ENCODE assay signal across 1 cellular context in genomic region chr21:15514073-15514946, GRCh38.
A peak's percentile ranks its signal among the peaks of the same experiment; 100 is the strongest.
TF ChIP-seq lines count a peak whose summit lies in the region.

No MANE protein-coding gene starts in this region.

TF ChIP-seq in HepG2, 621 proteins besides CTCF, POLR2A, EP300 and RAD21 (continued from another document and continues in another):
- no peak for TF ChIP-seq GPBP1L1 (CRISPR knock-in tag; IDR thresholded peaks at IDR 0.05)
- peak; percentile 72; the same call in 1 of the 2 replicates for TF ChIP-seq GATAD1 (CRISPR knock-in tag; IDR thresholded peaks at IDR 0.05)
- no peak for TF ChIP-seq ZNF567 (CRISPR knock-in tag; IDR thresholded peaks at IDR 0.05; ENCODE audit: borderline replicate concordance)
- TF ChIP-seq ZNF292 (CRISPR knock-in tag; IDR thresholded peaks at IDR 0.05; ENCODE audit: borderline replicate concordance, low read depth), result peak; percentile 93; the same call in 1 of the 2 replicates
- no peak for TF ChIP-seq KLF13 (CRISPR knock-in tag; IDR thresholded peaks at IDR 0.05)
- TF ChIP-seq RXRB (CRISPR knock-in tag; IDR thresholded peaks at IDR 0.05; ENCODE audit: borderline replicate concordance), result peak; percentile 88
- TF ChIP-seq GMEB1 (CRISPR knock-in tag; IDR thresholded peaks at IDR 0.05; ENCODE audit: borderline replicate concordance), result no peak
- no peak for TF ChIP-seq SETDB1 (CRISPR knock-in tag; IDR thresholded peaks at IDR 0.05; ENCODE audit: borderline replicate concordance)
- TF ChIP-seq ELF4 (CRISPR knock-in tag; IDR thresholded peaks at IDR 0.05; ENCODE audit: borderline replicate concordance), result 0 out of 2 replicates have a peak, but pooled peaks have one; percentile 39
- no peak for TF ChIP-seq MBNL3 (CRISPR knock-in tag; conservative IDR thresholded peaks at IDR 0.05)
- no peak for TF ChIP-seq TCF12 (IDR thresholded peaks at IDR 0.05)
- TF ChIP-seq TCF12 (CRISPR knock-in tag; IDR thresholded peaks at IDR 0.05), result no peak
- no peak for TF ChIP-seq MTF2 (CRISPR knock-in tag; IDR thresholded peaks at IDR 0.05; ENCODE audit: borderline replicate concordance)
- no peak for TF ChIP-seq TMF1 (CRISPR knock-in tag; IDR thresholded peaks at IDR 0.05; ENCODE audit: low read depth)
- TF ChIP-seq ZNF713 (CRISPR knock-in tag; IDR thresholded peaks at IDR 0.05), result 0 out of 2 replicates have a peak, but pooled peaks have one; percentile 36
- TF ChIP-seq ZNF207 (IDR thresholded peaks at IDR 0.05; ENCODE audit: borderline replicate concordance), result no peak
- no peak for TF ChIP-seq ZBTB4 (CRISPR knock-in tag; IDR thresholded peaks at IDR 0.05; ENCODE audit: borderline replicate concordance)
- no peak for TF ChIP-seq NR2C2 (CRISPR knock-in tag; IDR thresholded peaks at IDR 0.05; ENCODE audit: borderline replicate concordance)
- no peak for TF ChIP-seq BATF2 (CRISPR knock-in tag; IDR thresholded peaks at IDR 0.05)
- TF ChIP-seq ZBTB7A (CRISPR knock-in tag; IDR thresholded peaks at IDR 0.05), result no peak
- no peak for TF ChIP-seq ZNF350 (CRISPR knock-in tag; IDR thresholded peaks at IDR 0.05; ENCODE audit: borderline replicate concordance, low read depth)
- 0 out of 2 replicates have a peak, but pooled peaks have one; percentile 49 for TF ChIP-seq ZHX1 (CRISPR knock-in tag; IDR thresholded peaks at IDR 0.05; ENCODE audit: low read depth)
- no peak for TF ChIP-seq REXO4 (CRISPR knock-in tag; IDR thresholded peaks at IDR 0.05; ENCODE audit: borderline replicate concordance)
- peak; percentile 49; the same call in 1 of the 2 replicates for TF ChIP-seq SIX1 (CRISPR knock-in tag; IDR thresholded peaks at IDR 0.05; ENCODE audit: borderline replicate concordance)
- no peak for TF ChIP-seq U2AF2 (IDR thresholded peaks at IDR 0.05; ENCODE audit: low read depth, low read length)
- no peak for TF ChIP-seq ZNF234 (CRISPR knock-in tag; conservative IDR thresholded peaks at IDR 0.05)
- TF ChIP-seq MAFF (IDR thresholded peaks at IDR 0.05; ENCODE audit: low read depth, low read length), result 0 out of 2 replicates have a peak, but pooled peaks have one; percentile 14
- no peak for TF ChIP-seq THAP9 (CRISPR knock-in tag; IDR thresholded peaks at IDR 0.05; ENCODE audit: borderline replicate concordance)
- peak; percentile 82 for TF ChIP-seq RCOR2 (CRISPR knock-in tag; IDR thresholded peaks at IDR 0.05)
- no peak for TF ChIP-seq SP2 (CRISPR knock-in tag; IDR thresholded peaks at IDR 0.05)
- TF ChIP-seq ZNF382 (CRISPR knock-in tag; IDR thresholded peaks at IDR 0.05; ENCODE audit: borderline replicate concordance), result no peak
- TF ChIP-seq MZF1 (CRISPR knock-in tag; IDR thresholded peaks at IDR 0.05; ENCODE audit: borderline replicate concordance), result no peak
- TF ChIP-seq ATAD3A (CRISPR knock-in tag; IDR thresholded peaks at IDR 0.05), result no peak
- no peak for TF ChIP-seq MTA3 (CRISPR knock-in tag; IDR thresholded peaks at IDR 0.05)
- TF ChIP-seq WIZ (CRISPR knock-in tag; IDR thresholded peaks at IDR 0.05), result no peak
- TF ChIP-seq JUN (CRISPR knock-in tag; IDR thresholded peaks at IDR 0.05), result no peak
- TF ChIP-seq HNF4A (CRISPR knock-in tag; IDR thresholded peaks at IDR 0.05), result peak; percentile 99
- TF ChIP-seq ZBTB40 (IDR thresholded peaks at IDR 0.05), result no peak
- peak; percentile 31; the same call in 1 of the 2 replicates for TF ChIP-seq ZBTB40 (CRISPR knock-in tag; IDR thresholded peaks at IDR 0.05)
